Comparison of ENCODE assay signal across 19 cellular contexts in the genomic region with DNA sequence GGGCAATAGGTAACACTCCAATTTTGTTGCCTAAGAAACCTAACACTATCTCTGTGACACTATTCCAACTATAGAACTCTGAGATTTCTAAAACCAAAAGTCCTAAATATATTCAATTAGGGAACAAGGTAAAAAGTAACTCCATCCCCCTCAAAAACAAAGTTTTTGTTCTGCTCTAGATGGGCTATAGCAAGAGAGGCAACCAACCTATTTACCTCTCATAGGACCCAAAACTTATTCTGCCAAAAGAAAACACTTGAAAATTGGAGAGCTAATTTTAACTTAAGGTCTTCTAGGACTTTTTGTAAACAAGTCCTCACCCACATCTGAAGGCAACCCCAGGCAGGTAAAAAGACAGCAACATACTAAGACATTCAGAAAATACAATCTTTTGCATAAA. TPM values are rescaled to one million over a fixed set of nuclear protein-coding genes. Genes with fewer than 3 reads are reported as not detected.
DNase-seq lines count a peak whose midpoint lies in the region; ATAC-seq and TF ChIP-seq lines count a peak whose summit lies in the region.
"Had no signal": no experiment of that assay in that cellular context is flagged by ENCODE, and none has a peak within 500 bp of the region (broad histone marks: within the 10 kb centered on the region; RNA-seq: fewer than 3 reads in every experiment).

No MANE protein-coding gene starts in this region.

- H3K9ac ChIP-seq in DND-41 (ENCODE audit: low read depth, low read length), result no peak overlapping the region
- peak overlapping the region; percentile 10 for H3K9ac ChIP-seq in adipocyte (ENCODE audit: low read length)

- peaks cover 82% of the 10 kb centered on the region for H3K36me3 Mint-ChIP-seq in activated CD4-positive, alpha-beta T cell treated with anti-CD3 and anti-CD28 coated beads for 36 hours (ENCODE audit: low read depth)

- no peak for DNase-seq in activated CD4-positive, alpha-beta T cell treated with anti-CD3 and anti-CD28 coated beads for 36 hours
- no peak for DNase-seq in activated CD4-positive, alpha-beta T cell treated with anti-CD3 and anti-CD28 coated beads, Interleukin-2, amount 50 U/mL, for 4 hours
- DNase-seq in DND-41 (no peak), adipocyte (ENCODE audit: low read depth) (no peak), osteoblast (ENCODE audit: insufficient read length, low spot score, missing footprints) (no peak), DMS114 treated with DMSO at 0.1 percent for 48 hours (lab: John Stamatoyannopoulos, UW; ENCODE audit: unreplicated experiment) (no peak), brain microvascular endothelial cell (no peak)
- DNase-seq in stimulated activated naive CD4-positive, alpha-beta T cell treated with Interleukin-2 at 50 U/mL for 16 hours (lab: John Stamatoyannopoulos, UW), result no peak
- DNase-seq: amniotic stem cell, GDM1, heart left ventricle, kidney, MM.1S, mucosa of descending colon, NCI-H2081 treated with DMSO at 0.1 percent for 48 hours, NCI-H82, T1000, transverse colon had no signal

- TF ChIP-seq CTCF in DND-41 (IDR thresholded peaks at IDR 0.05; ENCODE audit: borderline replicate concordance, extremely low read depth, low read length, poor library complexity, severe bottlenecking) (no peak), osteoblast (IDR thresholded peaks at IDR 0.05; ENCODE audit: extremely low read depth, low read depth, low read length) (no peak), brain microvascular endothelial cell (IDR thresholded peaks at IDR 0.05; ENCODE audit: low read depth, low read length, missing control alignments) (no peak)

- POLR2A ChIA-PET in activated CD4-positive, alpha-beta T cell treated with anti-CD3 and anti-CD28 coated beads for 36 hours (lab: Charles Lee), result interaction anchor here (0.7 to 2.3 kb wide), 8 partner anchors 9 to 114 kb away, joined by 3 to 16 read pairs (median 6); no protein-coding TSS in a partner anchor

- peaks cover 78% of the 10 kb centered on the region for H3K4me1 ChIP-seq in DND-41 (ENCODE audit: insufficient read depth, low read length)
- H3K4me1 ChIP-seq in adipocyte (ENCODE audit: control insufficient read depth, insufficient read depth, low read length), result peaks cover 70% of the 10 kb centered on the region
- peaks cover 53% of the 10 kb centered on the region for H3K4me1 ChIP-seq in osteoblast (ENCODE audit: insufficient read depth, low read length)

- intact Hi-C loops in activated CD4-positive, alpha-beta T cell treated with anti-CD3 and anti-CD28 coated beads for 36 hours (cut with DNase I, micrococcal nuclease), result loop anchor here (2.0 kb wide), 2 partner anchors 14 to 26 kb away; no protein-coding TSS in a partner anchor

- H3K27ac ChIP-seq in DND-41 (ENCODE audit: low read length) (no peak overlapping the region), osteoblast (ENCODE audit: low read depth, low read length) (peak overlapping the region; percentile 31), brain microvascular endothelial cell (no peak overlapping the region)
- H3K27ac ChIP-seq: RWPE1 had no signal

- H3K9me3 ChIP-seq in DND-41 (ENCODE audit: insufficient read depth, low read length, severe bottlenecking) (no peaks in the 10 kb centered on the region), adipocyte (ENCODE audit: control insufficient read depth, low read length) (no peaks in the 10 kb centered on the region), osteoblast (ENCODE audit: low read depth, low read length) (no peaks in the 10 kb centered on the region)
- H3K9me3 ChIP-seq: heart left ventricle, mucosa of descending colon, transverse colon had no signal

- H3K4me1 Mint-ChIP-seq in activated CD4-positive, alpha-beta T cell treated with anti-CD3 and anti-CD28 coated beads for 36 hours, result peaks cover 73% of the 10 kb centered on the region

- CTCF ChIA-PET in activated CD4-positive, alpha-beta T cell treated with anti-CD3 and anti-CD28 coated beads for 36 hours (lab: Charles Lee), result interaction anchor here (0.6 to 1.5 kb wide), 2 partner anchors 62 to 150 kb away, joined by 3 to 4 read pairs; no protein-coding TSS in a partner anchor

- in situ Hi-C loops in brain microvascular endothelial cell (cut with HindIII; ENCODE audit: low pct_ligation_motif_present, low sequenced_read_pairs), result loop anchor here (25.0 kb wide), 1 partner anchor 153 kb away; no protein-coding TSS in a partner anchor

- H3K4me3 Mint-ChIP-seq in activated CD4-positive, alpha-beta T cell treated with anti-CD3 and anti-CD28 coated beads for 36 hours, result peak overlapping the region; percentile 7

- H2AFZ ChIP-seq in DND-41 (ENCODE audit: low read depth, low read length) (no peak overlapping the region), osteoblast (ENCODE audit: low read length) (no peak overlapping the region)

- H3K4me2 ChIP-seq in DND-41 (ENCODE audit: insufficient read depth, low read length) (peak overlapping the region; percentile 89; the same call in 1 of the 2 replicates), osteoblast (ENCODE audit: insufficient read depth, low read length) (peak overlapping the region; percentile 9)

- ATAC-seq in activated CD4-positive, alpha-beta T cell treated with anti-CD3 and anti-CD28 coated beads for 36 hours, result no peak
- no peak for ATAC-seq in DND-41 (ENCODE audit: insufficient read depth, low read depth)
- ATAC-seq: heart left ventricle, mucosa of descending colon had no signal

- H3K79me2 ChIP-seq in DND-41 (ENCODE audit: insufficient read depth, low read length) (peaks cover 100% of the 10 kb centered on the region), osteoblast (ENCODE audit: insufficient read depth, low read length) (peaks cover 99% of the 10 kb centered on the region)

- peaks cover 96% of the 10 kb centered on the region for H4K20me1 ChIP-seq in DND-41 (ENCODE audit: insufficient read depth, low read length)
- H4K20me1 ChIP-seq in osteoblast (ENCODE audit: insufficient read depth, low read length), result peaks cover 87% of the 10 kb centered on the region

- no peak overlapping the region for H3K4me3 ChIP-seq in DND-41 (ENCODE audit: low read depth in 1 of 2, low read length in 2 of 2)
- no peak overlapping the region for H3K4me3 ChIP-seq in adipocyte (ENCODE audit: low read length)
- H3K4me3 ChIP-seq in osteoblast (ENCODE audit: insufficient read depth, low read length), result no peak overlapping the region
- no peak overlapping the region for H3K4me3 ChIP-seq in brain microvascular endothelial cell (ENCODE audit: low read depth, low read length)
- H3K4me3 ChIP-seq: heart left ventricle, mucosa of descending colon, transverse colon had no signal

- no peaks in the 10 kb centered on the region for H3K27me3 Mint-ChIP-seq in activated CD4-positive, alpha-beta T cell treated with anti-CD3 and anti-CD28 coated beads for 36 hours

- peaks cover 99% of the 10 kb centered on the region for H3K36me3 ChIP-seq in DND-41 (ENCODE audit: insufficient read depth, low read length)
- peaks cover 98% of the 10 kb centered on the region for H3K36me3 ChIP-seq in adipocyte (ENCODE audit: control insufficient read depth, insufficient read depth, low read length, severe bottlenecking)
- H3K36me3 ChIP-seq in osteoblast (ENCODE audit: insufficient read depth, low read length), result peaks cover 97% of the 10 kb centered on the region
- peaks cover 94% of the 10 kb centered on the region for H3K36me3 ChIP-seq in brain microvascular endothelial cell (replicated peaks)

- H3K27me3 ChIP-seq in DND-41 (ENCODE audit: insufficient read depth, low read length, poor library complexity), result no peaks in the 10 kb centered on the region
- no peaks in the 10 kb centered on the region for H3K27me3 ChIP-seq in adipocyte (replicated peaks; ENCODE audit: control insufficient read depth, insufficient read depth, low read length)
- no peaks in the 10 kb centered on the region for H3K27me3 ChIP-seq in osteoblast (ENCODE audit: insufficient read depth, low read length)
- H3K27me3 ChIP-seq in brain microvascular endothelial cell (replicated peaks), result no peaks in the 10 kb centered on the region
- H3K27me3 ChIP-seq: heart left ventricle, transverse colon had no signal

- H3K27ac Mint-ChIP-seq in activated CD4-positive, alpha-beta T cell treated with anti-CD3 and anti-CD28 coated beads for 36 hours, result peak overlapping the region; percentile 81

- no peaks in the 10 kb centered on the region for H3K9me3 Mint-ChIP-seq in activated CD4-positive, alpha-beta T cell treated with anti-CD3 and anti-CD28 coated beads for 36 hours (ENCODE audit: low read depth)

RNA-seq across cellular contexts. Expression of gene RBM39, which starts 7.7 kb away (rescaled TPM):
- total RNA-seq in activated CD4-positive, alpha-beta T cell treated with anti-CD3 and anti-CD28 coated beads for 36 hours, result 100 to 1,000 TPM; 303 to 356 TPM
- total RNA-seq in osteoblast, result 274 and 300 TPM in 2 replicates

RNA-seq across cellular contexts. Expression of gene ROMO1, which starts 35.2 kb away (rescaled TPM):
- 100 to 1,000 TPM in 1 of 2 experiments, 10 to 100 TPM in 1; 50.4 to 112 TPM for total RNA-seq in activated CD4-positive, alpha-beta T cell treated with anti-CD3 and anti-CD28 coated beads for 36 hours
- 108 and 124 TPM in 2 replicates for total RNA-seq in osteoblast

RNA-seq across cellular contexts. Expression of gene NFS1, which starts 35.2 kb away (rescaled TPM):
- total RNA-seq in activated CD4-positive, alpha-beta T cell treated with anti-CD3 and anti-CD28 coated beads for 36 hours, result 10 to 100 TPM; 43.2 to 44.6 TPM
- 21.7 and 29.5 TPM in 2 replicates for total RNA-seq in osteoblast

RNA-seq across cellular contexts. Expression of gene PHF20, which starts 37.4 kb away (rescaled TPM):
- total RNA-seq in activated CD4-positive, alpha-beta T cell treated with anti-CD3 and anti-CD28 coated beads for 36 hours, result 10 to 100 TPM; 54.3 to 61.6 TPM
- 34.8 and 39.1 TPM in 2 replicates for total RNA-seq in osteoblast
